8 cellular contexts compared by ENCODE assay signal in genomic region chr3:53346514-53346913, GRCh38. TPM values are rescaled to one million over a fixed set of nuclear protein-coding genes. Genes with fewer than 3 reads are reported as not detected.
DNase-seq lines count a peak whose midpoint lies in the region; ATAC-seq and TF ChIP-seq lines count a peak whose summit lies in the region.

No MANE protein-coding gene starts in this region.

- BruUV-seq in Caco-2 (replicated peaks; lab: Mats Ljungman, UMichigan), result TSS peak; percentile 44

- no peak for ATAC-seq in memory B cell (ENCODE audit: low read depth)
- ATAC-seq in HG03354 (IDR thresholded peaks at IDR 0.05; ENCODE audit: poor library complexity, severe bottlenecking, unreplicated experiment), result no peak
- no peak for ATAC-seq in GM18868 (IDR thresholded peaks at IDR 0.05; ENCODE audit: unreplicated experiment)

- H3K27me3 ChIP-seq in Caco-2 (replicated peaks; ENCODE audit: control insufficient read depth, insufficient read depth, low read length), result no peaks in the 10 kb centered on the region
- H3K27me3 ChIP-seq in breast epithelium, result no peaks in the 10 kb centered on the region

- H3K4me1 ChIP-seq in Caco-2 (peaks cover 45% of the 10 kb centered on the region), breast epithelium (peaks cover 0 to 7% of the 10 kb centered on the region in 2 donors)

- CTCF ChIA-PET in Caco-2 (lab: Charles Lee), result no interaction called here

- intact Hi-C loops in Caco-2 (cut with micrococcal nuclease; ENCODE audit: unreplicated experiment) (no loop called here), breast epithelium (cut with DNase I; ENCODE audit: low total_unique reads) (no loop called here)

- H3K4me3 ChIP-seq in Caco-2 (ENCODE audit: low read depth, low read length) (peak overlapping the region; percentile 100), breast epithelium (peak overlapping the region; percentile 92 to 99 (median 94))
- peak overlapping the region; percentile 99 for H3K4me3 ChIP-seq in Jurkat, Clone E6-1 (ENCODE audit: low read length)

- DNase-seq in Caco-2 (no peak), breast epithelium (ENCODE audit: low spot score in 2 of 2) (no peak), memory B cell (ENCODE audit: low spot score in 2 of 2) (no peak), mucosa of gallbladder (ENCODE audit: low spot score) (no peak)
- no peak for DNase-seq in Jurkat, Clone E6-1 (ENCODE audit: low read depth, low spot score)
- no peak for DNase-seq in activated effector memory CD4-positive, alpha-beta T cell treated with Interleukin-2 at 50 U/mL for 16 hours

- H3K36me3 Mint-ChIP-seq in Caco-2 (ENCODE audit: insufficient read depth, unreplicated experiment), result peaks cover 32% of the 10 kb centered on the region
- peaks cover 8% of the 10 kb centered on the region for H3K36me3 Mint-ChIP-seq in memory B cell

- H3K4me3 Mint-ChIP-seq in Caco-2 (ENCODE audit: unreplicated experiment) (peak overlapping the region; percentile 91), memory B cell (peak overlapping the region; percentile 99)

- H3K9me3 Mint-ChIP-seq in Caco-2 (ENCODE audit: unreplicated experiment) (no peaks in the 10 kb centered on the region), memory B cell (no peaks in the 10 kb centered on the region)

- peak overlapping the region; percentile 97 to 98 for H3K27ac ChIP-seq in breast epithelium

- TF ChIP-seq POLR2A in breast epithelium (IDR thresholded peaks at IDR 0.05), result no peak

- H3K9me3 ChIP-seq in Caco-2 (no peaks in the 10 kb centered on the region), breast epithelium (no peaks in the 10 kb centered on the region)

- POLR2A ChIA-PET in Caco-2 (lab: Charles Lee), result no interaction called here

- H3K27ac Mint-ChIP-seq in Caco-2 (ENCODE audit: unreplicated experiment) (peak overlapping the region; percentile 98), memory B cell (peak overlapping the region; percentile 99)

- H3K4me1 Mint-ChIP-seq in Caco-2 (ENCODE audit: low read depth, unreplicated experiment) (peaks cover 30% of the 10 kb centered on the region), memory B cell (peaks cover 11% of the 10 kb centered on the region)

- no peak for TF ChIP-seq CTCF in Caco-2 (IDR thresholded peaks at IDR 0.05; ENCODE audit: insufficient read depth in 1 of 2, low read depth in 1 of 2, low read length in 1 of 2, severe bottlenecking in 1 of 2, unreplicated experiment in 1 of 2)
- no peak for TF ChIP-seq CTCF in breast epithelium (IDR thresholded peaks at IDR 0.05)

- H3K27me3 Mint-ChIP-seq in Caco-2 (ENCODE audit: insufficient read depth, unreplicated experiment) (no peaks in the 10 kb centered on the region), memory B cell (no peaks in the 10 kb centered on the region)

- H3K36me3 ChIP-seq in Caco-2 (ENCODE audit: control insufficient read depth, insufficient read depth, low read length), result no peaks in the 10 kb centered on the region
- H3K36me3 ChIP-seq in breast epithelium, result no peaks in the 10 kb centered on the region

RNA-seq across cellular contexts. Expression of gene DCP1A, which starts 0.8 kb away (rescaled TPM):
- total RNA-seq in Caco-2 (2022), result 32.5 and 32.9 TPM in 2 replicates
- polyA plus RNA-seq in Jurkat, Clone E6-1 (2012; ENCODE audit: insufficient read depth, insufficient read length), result 22.7 TPM
- total RNA-seq in breast epithelium, result 10 to 100 TPM; 21.9 to 26.2 (median 24.9) TPM
- total RNA-seq in mucosa of gallbladder, result 23.0 TPM
